ENCODE assay signal across 22 cellular contexts in genomic region chr5:140125637-140126036, GRCh38. TPM values are rescaled to one million over a fixed set of nuclear protein-coding genes. Genes with fewer than 3 reads are reported as not detected.
DNase-seq lines count a peak whose midpoint lies in the region; ATAC-seq and TF ChIP-seq lines count a peak whose summit lies in the region.
"Had no signal": no experiment of that assay in that cellular context is flagged by ENCODE, and none has a peak within 500 bp of the region (broad histone marks: within the 10 kb centered on the region; RNA-seq: fewer than 3 reads in every experiment).

TSS of gene IGIP (plus strand) at chr5:140125937. CDS start at chr5:140128477, 2,540 bp downstream.

- no peak within 1 kb of the TSS for H3K4me3 ChIP-seq in esophagus muscularis mucosa
- H3K4me3 ChIP-seq in ovary, result no peak within 1 kb of the TSS
- no peak within 1 kb of the TSS for H3K4me3 ChIP-seq in upper lobe of left lung
- H3K4me3 ChIP-seq in smooth muscle cell, result no peak within 1 kb of the TSS
- H3K4me3 ChIP-seq: BLaER1, PC-9, right lobe of liver, stomach had no signal

- TF ChIP-seq EP300 in esophagus muscularis mucosa (IDR thresholded peaks at IDR 0.05), result no peak
- TF ChIP-seq EP300 in ovary (IDR thresholded peaks at IDR 0.05), result no peak
- no peak for TF ChIP-seq EP300 in upper lobe of left lung (IDR thresholded peaks at IDR 0.05)

- ATAC-seq in left ventricle myocardium superior, result no peak
- no peak for ATAC-seq in upper lobe of left lung (ENCODE audit: low FRiP score in 2 of 2)
- ATAC-seq in activated CD4-positive, CD25-positive, alpha-beta regulatory T cell treated with anti-CD3 and anti-CD28 coated beads, Interleukin-2, amount 50 U/mL, for 24 hours, result no peak
- ATAC-seq: esophagus mucosa had no signal

- intact Hi-C loops in esophagus muscularis mucosa (cut with DNase I), result no loop called here
- intact Hi-C loops in left ventricle myocardium superior (cut with micrococcal nuclease), result no loop called here
- intact Hi-C loops in ovary (cut with DNase I), result no loop called here

- no peak within 1 kb of the TSS for H3K4me2 ChIP-seq in smooth muscle cell
- H3K4me2 ChIP-seq: BLaER1, PC-9 had no signal

- H3K27ac ChIP-seq in esophagus muscularis mucosa (replicated peaks in 1 of 4), result no peak within 1 kb of the TSS
- no peak within 1 kb of the TSS for H3K27ac ChIP-seq in ovary
- H3K27ac ChIP-seq in upper lobe of left lung, result no peak within 1 kb of the TSS
- H3K27ac ChIP-seq in smooth muscle cell (ENCODE audit: low read depth), result no peak within 1 kb of the TSS
- H3K27ac ChIP-seq: BLaER1, PC-9, right lobe of liver, stomach had no signal

- peaks cover 86% of the 10 kb centered on the region for H4K20me1 ChIP-seq in smooth muscle cell (ENCODE audit: low read depth)
- H4K20me1 ChIP-seq: BLaER1 had no signal

- H3K4me1 ChIP-seq in esophagus muscularis mucosa (peaks cover 8 to 32% (median 24%) of the 10 kb centered on the region in 4 donors), ovary (ENCODE audit: insufficient read depth) (no peaks in the 10 kb centered on the region), upper lobe of left lung (peaks cover 6 to 32% (median 15%) of the 10 kb centered on the region in 4 donors), smooth muscle cell (ENCODE audit: low read depth) (no peaks in the 10 kb centered on the region)
- H3K4me1 ChIP-seq: BLaER1 had no signal

- 96% methylated on average over 4 of the region's 4 CpGs for WGBS in esophagus muscularis mucosa
- WGBS in ovary, 3 donors, result 95 to 100% (median 96%) methylated on average over 4 of the region's 4 CpGs
- 97 to 98% methylated on average over 4 of the region's 4 CpGs for WGBS in upper lobe of left lung, 2 donors
- WGBS in smooth muscle cell (ENCODE audit: low lambda C conversion rate), result 97% methylated on average over 4 of the region's 4 CpGs

- no peaks in the 10 kb centered on the region for H3F3A ChIP-seq in smooth muscle cell (ENCODE audit: low read depth)

- no peaks in the 10 kb centered on the region for H3K27me3 ChIP-seq in esophagus muscularis mucosa
- H3K27me3 ChIP-seq in ovary, result no peaks in the 10 kb centered on the region
- H3K27me3 ChIP-seq in upper lobe of left lung, result no peaks in the 10 kb centered on the region
- peaks cover 4% of the 10 kb centered on the region for H3K27me3 ChIP-seq in smooth muscle cell (ENCODE audit: low read depth)
- H3K27me3 ChIP-seq: BLaER1, right lobe of liver, stomach had no signal

- no peak for DNase-seq in esophagus muscularis mucosa (ENCODE audit: extremely low spot score)
- no peak for DNase-seq in left ventricle myocardium superior
- DNase-seq in ovary, result no peak
- DNase-seq in upper lobe of left lung, result no peak
- no peak for DNase-seq in DMS53 treated with DMSO at 0.1 percent for 48 hours (lab: John Stamatoyannopoulos, UW; ENCODE audit: unreplicated experiment)
- DNase-seq in smooth muscle cell (lab: John Stamatoyannopoulos, UW; ENCODE audit: unreplicated experiment), result no peak
- DNase-seq in NCI-H524 (lab: John Stamatoyannopoulos, UW), result no peak
- DNase-seq: activated CD4-positive, alpha-beta T cell treated with anti-CD3 and anti-CD28 coated beads for 1 hour; activated T-cell treated with anti-CD3 and anti-CD28 coated beads, Interleukin-2, amount 50 U/mL, for 1 hour; COR-L47; DND-41; NCI-H1694; NCI-H524 treated with DMSO at 0.1 percent for 48 hours; NK-92 treated with Interleukin-12 subunit alpha and Interleukin-12 subunit beta, amount 100 ng/mL, for 24 hours; PC-9; right lobe of liver; SIG-M5; stimulated activated CD4-positive, alpha-beta T cell treated with anti-CD3 and anti-CD28 coated beads, Interleukin-15, amount 100 ng/mL, for 24 hours; stomach had no signal

- no peak for TF ChIP-seq POLR2A in esophagus muscularis mucosa (IDR thresholded peaks at IDR 0.05; ENCODE audit: low read depth)
- no peak for TF ChIP-seq POLR2A in ovary (IDR thresholded peaks at IDR 0.05)
- TF ChIP-seq POLR2A in upper lobe of left lung (IDR thresholded peaks at IDR 0.05), result no peak

- no peak within 1 kb of the TSS for H2AFZ ChIP-seq in smooth muscle cell (ENCODE audit: low read depth)
- H2AFZ ChIP-seq: PC-9 had no signal

- no peak for TF ChIP-seq CTCF in esophagus muscularis mucosa (IDR thresholded peaks at IDR 0.05)
- TF ChIP-seq CTCF in ovary (IDR thresholded peaks at IDR 0.05), result no peak
- no peak for TF ChIP-seq CTCF in upper lobe of left lung (IDR thresholded peaks at IDR 0.05)
- no peak for TF ChIP-seq CTCF in smooth muscle cell (IDR thresholded peaks at IDR 0.05; ENCODE audit: borderline replicate concordance, insufficient read depth, poor library complexity, severe bottlenecking)

- H3K79me2 ChIP-seq in smooth muscle cell (ENCODE audit: low read depth), result peaks cover 8% of the 10 kb centered on the region

- H3K9ac ChIP-seq in smooth muscle cell (ENCODE audit: low read depth), result no peak within 1 kb of the TSS
- H3K9ac ChIP-seq: BLaER1 had no signal

- H3K36me3 ChIP-seq in esophagus muscularis mucosa, result no peaks in the 10 kb centered on the region
- no peaks in the 10 kb centered on the region for H3K36me3 ChIP-seq in ovary
- no peaks in the 10 kb centered on the region for H3K36me3 ChIP-seq in upper lobe of left lung
- no peaks in the 10 kb centered on the region for H3K36me3 ChIP-seq in smooth muscle cell (ENCODE audit: low read depth)
- H3K36me3 ChIP-seq: BLaER1, right lobe of liver, stomach had no signal

- H3K9me3 ChIP-seq in esophagus muscularis mucosa (no peaks in the 10 kb centered on the region), ovary (no peaks in the 10 kb centered on the region), upper lobe of left lung (no peaks in the 10 kb centered on the region), smooth muscle cell (replicated peaks; ENCODE audit: low read depth) (no peaks in the 10 kb centered on the region)
- H3K9me3 ChIP-seq: BLaER1, right lobe of liver, stomach had no signal

RNA-seq across cellular contexts. Expression of gene IGIP, which starts in this region (rescaled TPM):
- total RNA-seq in esophagus muscularis mucosa (10 to 100 TPM; 17.6 to 31.9 (median 27.3) TPM), left ventricle myocardium superior (11.8 TPM), ovary (10 to 100 TPM in 6 of 7 donors, 1 to 10 TPM in 1; 8.6 to 17.3 (median 15.5) TPM), upper lobe of left lung (10 to 100 TPM in 4 of 6 donors, 1 to 10 TPM in 2; 8.4 to 32.8 (median 11.8) TPM), smooth muscle cell (2.5 and 4.3 TPM in 2 replicates)
- polyA plus RNA-seq in ovary (1 to 10 TPM; 6.8 to 8.8 TPM), smooth muscle cell (0.72 and 1.4 TPM in 2 replicates)
